Comparison of ENCODE assay signal across 1 cellular context in genomic region chr11:62186195-62186594, GRCh38.
TF ChIP-seq lines count a peak whose summit lies in the region.

No MANE protein-coding gene starts in this region.

TF ChIP-seq in GM23338, 12 proteins besides CTCF, POLR2A, EP300 and RAD21 (continued from another document):
- TF ChIP-seq NANOG (IDR thresholded peaks at IDR 0.05; ENCODE audit: borderline replicate concordance) (no peak), ZNF331 (CRISPR knock-in tag; IDR thresholded peaks at IDR 0.05; ENCODE audit: low read depth) (no peak), ETS1 (IDR thresholded peaks at IDR 0.05) (no peak), ZNF462 (CRISPR knock-in tag; IDR thresholded peaks at IDR 0.05) (no peak)
